8 cellular contexts compared by ENCODE assay signal in the genomic region with DNA sequence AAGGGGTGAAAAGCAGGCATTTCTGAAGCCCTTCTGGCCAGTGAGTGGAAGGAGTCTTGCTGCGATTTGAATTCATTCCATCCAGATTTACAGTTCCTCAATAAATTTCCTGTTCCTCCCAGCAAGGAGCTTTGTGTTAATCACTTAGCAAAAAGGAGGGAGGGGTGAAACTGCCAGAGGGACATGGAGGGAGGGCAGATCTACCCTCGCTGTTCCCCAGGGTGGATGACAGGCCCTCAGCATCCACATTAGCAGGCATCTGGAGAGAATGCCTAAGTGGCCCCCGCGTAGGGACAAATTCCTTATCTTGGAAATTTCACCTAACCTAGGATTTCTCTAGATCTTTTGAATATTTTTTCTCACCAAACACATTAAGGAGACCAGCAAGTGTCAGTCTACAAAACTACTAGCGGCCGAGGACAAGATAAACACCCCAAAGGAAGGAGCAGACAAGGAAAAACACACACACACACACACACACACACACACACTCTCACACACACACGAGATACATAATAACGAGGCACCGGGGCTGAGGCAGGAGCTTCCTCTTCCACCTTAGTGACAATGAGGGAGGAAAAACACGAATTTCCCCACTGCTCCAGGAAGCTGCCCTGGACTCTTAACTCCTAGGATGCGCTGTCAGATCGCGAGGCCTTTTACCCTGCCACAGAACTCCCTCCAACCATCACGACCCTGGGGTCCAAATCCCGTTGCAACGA. TPM values are rescaled to one million over a fixed set of nuclear protein-coding genes. Genes with fewer than 3 reads are reported as not detected.
DNase-seq lines count a peak whose midpoint lies in the region; ATAC-seq and TF ChIP-seq lines count a peak whose summit lies in the region.

No MANE protein-coding gene starts in this region.

- peaks cover 58% of the 10 kb centered on the region for H4K20me1 ChIP-seq in Loucy (ENCODE audit: insufficient read depth, low read length, poor library complexity, severe bottlenecking)

- 0 out of 2 replicates have a peak, but pooled peaks cover 7% of the 10 kb centered on the region for H3F3A ChIP-seq in Loucy (ENCODE audit: low read depth)

- H3K27me3 ChIP-seq in CD8-positive, alpha-beta T cell (ENCODE audit: insufficient read depth, low read length) = no peaks in the 10 kb centered on the region
- peaks cover 4% of the 10 kb centered on the region for H3K27me3 ChIP-seq in Loucy (ENCODE audit: insufficient read depth, low read length, poor library complexity, severe bottlenecking)
- H3K27me3 ChIP-seq in adrenal gland = no peaks in the 10 kb centered on the region
- H3K27me3 ChIP-seq in iPS-20b (ENCODE audit: insufficient read depth, low read length) = peaks cover 4% of the 10 kb centered on the region; the same call in 1 of the 2 replicates

- CTCF ChIA-PET in CD8-positive, alpha-beta T cell (lab: Charles Lee) = interaction anchor here (5.1 to 6.5 kb wide), 2 partner anchors 17 to 47 kb away, joined by 32 to 59 read pairs; no protein-coding TSS in a partner anchor

- peaks cover 10% of the 10 kb centered on the region for H3K36me3 ChIP-seq in CD8-positive, alpha-beta T cell (ENCODE audit: insufficient read depth, low read length)
- peaks cover 15% of the 10 kb centered on the region; the same call in 1 of the 2 replicates for H3K36me3 ChIP-seq in Loucy (ENCODE audit: insufficient read depth, low read length)
- H3K36me3 ChIP-seq in adrenal gland (replicated peaks in 1 of 2) = peaks cover 0 to 39% of the 10 kb centered on the region in 2 donors
- H3K36me3 ChIP-seq in iPS-20b (ENCODE audit: insufficient read depth, low read depth, low read length) = peaks cover 39% of the 10 kb centered on the region

- TF ChIP-seq CTCF in CD8-positive, alpha-beta T cell (IDR thresholded peaks at IDR 0.05) = no peak
- TF ChIP-seq CTCF in Loucy (conservative IDR thresholded peaks at IDR 0.05; ENCODE audit: low read length) (no peak), adrenal gland (IDR thresholded peaks at IDR 0.05) (peak in 1 of 6 experiments; percentile 15)

- H3K4me2 ChIP-seq in Loucy (ENCODE audit: low read depth, low read length, poor library complexity, severe bottlenecking) = peak overlapping the region; percentile 93

- H3K9ac ChIP-seq in Loucy (ENCODE audit: low read depth, low read length, poor library complexity, severe bottlenecking) (peak overlapping the region; percentile 86), iPS-20b (ENCODE audit: low read depth, low read length) (peak overlapping the region; percentile 83; the same call in 1 of the 2 replicates)

- WGBS in adrenal gland, 4 donors = 2 to 4% (median 3%) methylated on average over 16 of the region's 16 CpGs

- peaks cover 66% of the 10 kb centered on the region for H3K4me1 Mint-ChIP-seq in CD8-positive, alpha-beta T cell (ENCODE audit: low read depth)
- peaks cover 86% of the 10 kb centered on the region for H3K4me1 Mint-ChIP-seq in stimulated activated effector memory CD8-positive, alpha-beta T cell treated with anti-CD3 and anti-CD28 coated beads, Interleukin-12 subunit alpha, Interleukin-12 subunit beta, amount 100 ng/mL, for 72 hours

- H3K9me2 ChIP-seq in Loucy (replicated peaks; ENCODE audit: low read depth, low read length) = no peaks in the 10 kb centered on the region

- peak overlapping the region; percentile 85 for H3K4me3 ChIP-seq in CD8-positive, alpha-beta T cell (ENCODE audit: low read depth, low read length)
- H3K4me3 ChIP-seq in Loucy (ENCODE audit: low read length, poor library complexity, severe bottlenecking) (peak overlapping the region; percentile 94), adrenal gland (peak overlapping the region in 3 of 4 donors; percentile 20 to 82 (median 75)), iPS-20b (ENCODE audit: low read length) (peak overlapping the region; percentile 91)

- peak overlapping the region; percentile 84 for H3K27ac ChIP-seq in CD8-positive, alpha-beta T cell (ENCODE audit: low read depth, low read length)
- peak overlapping the region in 4 of 5 donors; percentile 94 to 97 (median 96) for H3K27ac ChIP-seq in adrenal gland
- H3K27ac ChIP-seq in iPS-20b (ENCODE audit: low read length) = no peak overlapping the region

- H3K27me3 Mint-ChIP-seq in CD8-positive, alpha-beta T cell (ENCODE audit: low read depth) = no peaks in the 10 kb centered on the region

- peak overlapping the region; percentile 89 for H3K27ac Mint-ChIP-seq in CD8-positive, alpha-beta T cell
- peak overlapping the region; percentile 96 for H3K27ac Mint-ChIP-seq in stimulated activated effector memory CD8-positive, alpha-beta T cell treated with anti-CD3 and anti-CD28 coated beads, Interleukin-12 subunit alpha, Interleukin-12 subunit beta, amount 100 ng/mL, for 72 hours

- peaks cover 48% of the 10 kb centered on the region for H3K36me3 Mint-ChIP-seq in CD8-positive, alpha-beta T cell
- peaks cover 55% of the 10 kb centered on the region for H3K36me3 Mint-ChIP-seq in stimulated activated effector memory CD8-positive, alpha-beta T cell treated with anti-CD3 and anti-CD28 coated beads, Interleukin-12 subunit alpha, Interleukin-12 subunit beta, amount 100 ng/mL, for 72 hours

- H3K4me1 ChIP-seq in CD8-positive, alpha-beta T cell (ENCODE audit: insufficient read depth, low read length) = peaks cover 65% of the 10 kb centered on the region
- H3K4me1 ChIP-seq in Loucy (ENCODE audit: insufficient read depth, low read length, poor library complexity, severe bottlenecking) = peaks cover 53% of the 10 kb centered on the region
- H3K4me1 ChIP-seq in adrenal gland (replicated peaks in 1 of 2) = peaks cover 10 to 30% of the 10 kb centered on the region in 2 donors
- H3K4me1 ChIP-seq in iPS-20b (ENCODE audit: insufficient read depth, low read length) = peaks cover 29% of the 10 kb centered on the region

- POLR2A ChIA-PET in CD8-positive, alpha-beta T cell (lab: Charles Lee) = no interaction called here

- peak overlapping the region; percentile 94 for H3K4me3 Mint-ChIP-seq in CD8-positive, alpha-beta T cell
- peak overlapping the region; percentile 98 for H3K4me3 Mint-ChIP-seq in stimulated activated effector memory CD8-positive, alpha-beta T cell treated with anti-CD3 and anti-CD28 coated beads, Interleukin-12 subunit alpha, Interleukin-12 subunit beta, amount 100 ng/mL, for 72 hours

- no peak overlapping the region for H2AFZ ChIP-seq in Loucy (ENCODE audit: low read length)

- no peak for ATAC-seq in CD8-positive, alpha-beta T cell
- ATAC-seq in stimulated activated effector memory CD8-positive, alpha-beta T cell treated with anti-CD3 and anti-CD28 coated beads, Interleukin-12 subunit alpha, Interleukin-12 subunit beta, amount 100 ng/mL, for 72 hours = no peak
- ATAC-seq in GM18517 (IDR thresholded peaks at IDR 0.05; ENCODE audit: unreplicated experiment) (no peak), GM18909 (IDR thresholded peaks at IDR 0.05; ENCODE audit: poor library complexity, unreplicated experiment) (no peak)

- H3K9me3 Mint-ChIP-seq in CD8-positive, alpha-beta T cell = no peaks in the 10 kb centered on the region
- H3K9me3 Mint-ChIP-seq in stimulated activated effector memory CD8-positive, alpha-beta T cell treated with anti-CD3 and anti-CD28 coated beads, Interleukin-12 subunit alpha, Interleukin-12 subunit beta, amount 100 ng/mL, for 72 hours = no peaks in the 10 kb centered on the region

- no peaks in the 10 kb centered on the region for H3K9me3 ChIP-seq in CD8-positive, alpha-beta T cell (ENCODE audit: low read length)
- H3K9me3 ChIP-seq in Loucy (ENCODE audit: insufficient read depth, low read depth, low read length) (no peaks in the 10 kb centered on the region), adrenal gland (replicated peaks in 1 of 3) (no peaks in the 10 kb centered on the region), iPS-20b (ENCODE audit: insufficient read depth, low read depth, low read length) (no peaks in the 10 kb centered on the region)

- intact Hi-C loops in CD8-positive, alpha-beta T cell (cut with DNase I, micrococcal nuclease) = loop anchor here (5.0 to 10.0 kb wide), 4 partner anchors 410 to 1878 kb away; partner anchors contain the start of genes ISG20L2 (in 1 of the 2), MEF2D (in 1 of the 2) and METTL25B (in 1 of the 2)
- intact Hi-C loops in adrenal gland (cut with DNase I) (no loop called here), head of caudate nucleus (cut with DNase I) (loop anchor here (5.0 kb wide), 1 partner anchor 90 kb away; the partner anchor contains the start of gene ARHGEF11)

- TF ChIP-seq POLR2A in adrenal gland (IDR thresholded peaks at IDR 0.05) = no peak

- peaks cover 40% of the 10 kb centered on the region for H3K79me2 ChIP-seq in Loucy (ENCODE audit: insufficient read depth, low read length)

- DNase-seq in CD8-positive, alpha-beta T cell = no peak
- DNase-seq in adrenal gland (peak in 5 of 7 donors; percentile 25 to 58 (median 29)), head of caudate nucleus (no peak)
- DNase-seq in stimulated activated effector memory CD8-positive, alpha-beta T cell treated with anti-CD3 and anti-CD28 coated beads, Interleukin-12 subunit alpha, Interleukin-12 subunit beta, amount 100 ng/mL, for 72 hours (ENCODE audit: low spot score in 2 of 2) = no peak

RNA-seq across cellular contexts. Expression of gene ETV3, which starts 1.0 kb away (rescaled TPM):
- 10 to 100 TPM; 88.9 to 94.0 TPM for total RNA-seq in CD8-positive, alpha-beta T cell
- total RNA-seq in adrenal gland = 10 to 100 TPM in 5 of 8 donors, 1 to 10 TPM in 3; 6.1 to 18.7 (median 14.8) TPM
- 1 to 10 TPM; 3.3 to 8.5 (median 4.9) TPM for polyA plus RNA-seq in adrenal gland

RNA-seq across cellular contexts. Expression of gene ETV3L, which starts 37.6 kb away (rescaled TPM):
- not detected for total RNA-seq in CD8-positive, alpha-beta T cell
- not detected for total RNA-seq in adrenal gland
- polyA plus RNA-seq in adrenal gland = not detected

Comparison
In these comparisons a context has a peak if more than half of its experiments do, and no peak if none do; other contexts are left out.
1. DNase-seq: peak in adrenal gland (5 of 7); none in CD8-positive, alpha-beta T cell (0 of 7), stimulated activated effector memory CD8-positive, alpha-beta T cell treated with anti-CD3 and anti-CD28 coated beads, Interleukin-12 subunit alpha, Interleukin-12 subunit beta, amount 100 ng/mL, for 72 hours (0 of 2) and head of caudate nucleus (0 of 42).
2. RNA of gene ETV3, which starts 1.0 kb away (total RNA-seq): 88.9 to 94.0 TPM in CD8-positive, alpha-beta T cell; 6.1 to 18.7 TPM in adrenal gland; every median in the first group is over 4 times any median in the second.
3. intact Hi-C loops: an anchor here in CD8-positive, alpha-beta T cell (5.0 to 10.0 kb wide) and head of caudate nucleus (5.0 kb wide); none called in adrenal gland.
4. Peak in every context shown above with its lines, with median percentiles within 50 percentile points of each other: H3K4me3 ChIP-seq.